13 cellular contexts compared by ENCODE assay signal in genomic region chr5:74409737-74410136, GRCh38.
"Had no signal": no experiment of that assay in that cellular context is flagged by ENCODE, and none has a peak within 500 bp of the region (broad histone marks: within the 10 kb centered on the region; RNA-seq: fewer than 3 reads in every experiment).

No MANE protein-coding gene starts in this region.

- H3K9me3 ChIP-seq: lower lobe of right lung had no signal

- H3K36me3 ChIP-seq: lower lobe of right lung had no signal

- DNase-seq: activated CD4-positive, alpha-beta T cell treated with anti-CD3 and anti-CD28 coated beads, Interleukin-2, amount 10 ng/mL, durations not matched to agents 7 days and 5 days; activated CD4-positive, CD25-positive, alpha-beta regulatory T cell; activated CD8-positive, alpha-beta memory T cell treated with anti-CD3 and anti-CD28 coated beads, Interleukin-2, amount 50 U/mL, for 48 hours; activated gamma-delta T cell treated with Interleukin-2 at 50 U/mL for 16 hours; amniotic stem cell; effector memory CD4-positive, alpha-beta T cell; foreskin melanocyte; head of caudate nucleus; immature natural killer cell; lower lobe of right lung; stimulated activated CD4-positive, alpha-beta T cell treated with anti-CD3 and anti-CD28 coated beads, Interleukin-4, amount 100 ng/mL, for 24 hours; stimulated activated naive CD4-positive, alpha-beta T cell; T-helper 2 cell had no signal

- H3K27ac ChIP-seq: lower lobe of right lung had no signal

- H3K4me3 ChIP-seq: lower lobe of right lung had no signal

- H3K4me1 ChIP-seq: lower lobe of right lung had no signal
